ENCODE assay signal across 18 cellular contexts in genomic region chr5:154901276-154901675, GRCh38. TPM values are rescaled to one million over a fixed set of nuclear protein-coding genes. Genes with fewer than 3 reads are reported as not detected.
DNase-seq lines count a peak whose midpoint lies in the region; ATAC-seq and TF ChIP-seq lines count a peak whose summit lies in the region.
"Had no signal": no experiment of that assay in that cellular context is flagged by ENCODE, and none has a peak within 500 bp of the region (broad histone marks: within the 10 kb centered on the region; RNA-seq: fewer than 3 reads in every experiment).

No MANE protein-coding gene starts in this region.

- ATAC-seq in SK-N-SH treated with all-trans-retinoic acid at 6 μM for 48 hours (no peak), sciatic nerve (peak; percentile 56), GM21423 (IDR thresholded peaks at IDR 0.05; ENCODE audit: unreplicated experiment) (no peak), HG02973 (IDR thresholded peaks at IDR 0.05; ENCODE audit: unreplicated experiment) (no peak)
- ATAC-seq: CD8-positive, alpha-beta T cell had no signal

- intact Hi-C loops in sciatic nerve (cut with DNase I): no loop called here

- DNase-seq in fibroblast of gingiva (ENCODE audit: low read depth) (peak; percentile 74), sciatic nerve (ENCODE audit: low spot score) (no peak), iPS-NIHi11 (ENCODE audit: low spot score) (no peak), HT-29 (ENCODE audit: low spot score) (no peak)
- DNase-seq: CD8-positive, alpha-beta T cell; DND-41; GF-D8; H9; MV-4-11; NCI-H1417 treated with DMSO at 0.1 percent for 48 hours; NCI-H2029; NCI-H2171 treated with DMSO at 0.1 percent for 48 hours; NCI-H774; PC-9 had no signal

TF ChIP-seq in SK-N-SH treated with all-trans-retinoic acid at 6 μM for 48 hours, 23 proteins besides CTCF, POLR2A, EP300 and RAD21:
- TF ChIP-seq TCF4 (CRISPR knock-in tag; IDR thresholded peaks at IDR 0.05; ENCODE audit: borderline replicate concordance) (peak; percentile 56; the same call in 1 of the 2 replicates), TOX (CRISPR knock-in tag; IDR thresholded peaks at IDR 0.05; ENCODE audit: borderline replicate concordance) (no peak)
TF ChIP-seq in SK-N-SH treated with all-trans-retinoic acid at 6 μM for 48 hours: peak in this region for 1.

RNA-seq across cellular contexts. Expression of gene GEMIN5, which starts 36.7 kb away (rescaled TPM):
- total RNA-seq in sciatic nerve: 16.0 TPM
- 13.4 and 14.8 TPM in 2 replicates for total RNA-seq in HT-29 (2014; rRNA removed; shearing (Covaris generic))

RNA-seq across cellular contexts. Expression of gene MRPL22, which starts 39.6 kb away (rescaled TPM):
- total RNA-seq in sciatic nerve: 37.3 TPM
- total RNA-seq in HT-29 (2014; rRNA removed; shearing (Covaris generic)): 24.1 and 31.5 TPM in 2 replicates

RNA-seq across cellular contexts. Expression of gene CNOT8, which starts 42.8 kb away (rescaled TPM):
- total RNA-seq in sciatic nerve: 45.3 TPM
- total RNA-seq in HT-29 (2014; rRNA removed; shearing (Covaris generic)): 40.7 and 42.9 TPM in 2 replicates

RNA-seq across cellular contexts. Expression of gene FAXDC2, which starts 50.9 kb away (rescaled TPM):
- 60.9 TPM for total RNA-seq in sciatic nerve
- 3.5 and 3.6 TPM in 2 replicates for total RNA-seq in HT-29 (2014; rRNA removed; shearing (Covaris generic))
- total RNA-seq: NCI-H460 had no signal
